ENCODE assay signal across 2 cellular contexts in genomic region chr10:48572414-48572813, GRCh38.
TF ChIP-seq lines count a peak whose summit lies in the region.

No MANE protein-coding gene starts in this region.

TF ChIP-seq in SK-N-SH, 30 proteins besides CTCF, POLR2A, EP300 and RAD21 (continued from another document):
- TF ChIP-seq SMC3 (IDR thresholded peaks at IDR 0.05; ENCODE audit: low read depth, low read length): no peak

TF ChIP-seq in SK-N-SH treated with all-trans-retinoic acid at 6 μM for 48 hours, 23 proteins besides CTCF, POLR2A, EP300 and RAD21:
- TF ChIP-seq POU6F1 (CRISPR knock-in tag; IDR thresholded peaks at IDR 0.05; ENCODE audit: borderline replicate concordance, low read depth): no peak
- TF ChIP-seq ZFP3 (CRISPR knock-in tag; IDR thresholded peaks at IDR 0.05): no peak
- TF ChIP-seq ISL1 (CRISPR knock-in tag; IDR thresholded peaks at IDR 0.05): no peak
- no peak for TF ChIP-seq OSR1 (CRISPR knock-in tag; IDR thresholded peaks at IDR 0.05)
- TF ChIP-seq BACH2 (CRISPR knock-in tag; IDR thresholded peaks at IDR 0.05; ENCODE audit: borderline replicate concordance): no peak
- TF ChIP-seq TCF4 (CRISPR knock-in tag; IDR thresholded peaks at IDR 0.05; ENCODE audit: borderline replicate concordance): no peak
- TF ChIP-seq ESRRG (CRISPR knock-in tag; IDR thresholded peaks at IDR 0.05): no peak
- TF ChIP-seq ZNF8 (CRISPR knock-in tag; IDR thresholded peaks at IDR 0.05): no peak
- TF ChIP-seq CSDC2 (CRISPR knock-in tag; IDR thresholded peaks at IDR 0.05): no peak
- no peak for TF ChIP-seq GLIS3 (CRISPR knock-in tag; IDR thresholded peaks at IDR 0.05)
- TF ChIP-seq PATZ1 (CRISPR knock-in tag; IDR thresholded peaks at IDR 0.05; ENCODE audit: borderline replicate concordance): no peak
- TF ChIP-seq ZFP30 (CRISPR knock-in tag; IDR thresholded peaks at IDR 0.05): no peak
- TF ChIP-seq CSRNP3 (CRISPR knock-in tag; IDR thresholded peaks at IDR 0.05): no peak
- TF ChIP-seq ZC3H10 (CRISPR knock-in tag; IDR thresholded peaks at IDR 0.05): no peak
- TF ChIP-seq SNAI2 (CRISPR knock-in tag; IDR thresholded peaks at IDR 0.05): no peak
